ENCODE assay signal across 8 cellular contexts in the genomic region with DNA sequence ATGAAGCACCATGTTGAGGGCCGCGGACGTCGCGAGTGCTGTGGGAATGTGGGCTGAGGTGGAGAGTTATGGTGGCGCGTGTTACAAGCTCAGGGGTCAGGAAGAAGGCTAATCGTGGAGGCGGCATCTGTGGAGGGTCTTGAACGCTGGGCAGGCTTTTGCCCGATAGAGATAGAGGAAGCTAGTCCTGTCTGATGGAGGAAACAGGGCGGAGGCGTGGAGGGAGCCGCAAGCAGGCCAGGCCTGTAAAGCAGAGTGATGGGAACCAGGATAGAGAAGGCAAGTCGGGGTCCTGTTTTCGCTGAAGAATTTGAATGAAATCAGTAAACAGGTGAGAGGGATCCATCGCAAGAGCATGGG.
A peak's percentile ranks its signal among the peaks of the same experiment; 100 is the strongest.
DNase-seq lines count a peak whose midpoint lies in the region; ATAC-seq lines count a peak whose summit lies in the region.
"Not testable (repeated sequence)": the region's sequence is repeated elsewhere in the genome, so short reads cannot be mapped to it uniquely, and the experiment has no call there.

No MANE protein-coding gene starts in this region.

- H3K27me3 ChIP-seq in ACC112 (ENCODE audit: insufficient read depth, low read length); H7 (ENCODE audit: control insufficient read depth, insufficient read depth, low read length); iPS-15b (ENCODE audit: control insufficient read depth, insufficient read depth, low read length): not testable (repeated sequence)

- H3K9me3 ChIP-seq in iPS-15b (ENCODE audit: control insufficient read depth, insufficient read depth, low read length) = not testable (repeated sequence)

- H3K4me3 ChIP-seq in ACC112 (ENCODE audit: low read depth, low read length) (peak overlapping the region; percentile 89), H7 (ENCODE audit: insufficient read depth, low read depth, low read length) (peak overlapping the region; percentile 51; the same call in 1 of the 2 replicates), iPS-15b (ENCODE audit: low read depth, low read length) (peak overlapping the region; percentile 52)

- H3K27me3 Mint-ChIP-seq in T-helper 1 cell treated with Interleukin-12 subunit alpha and Interleukin-12 subunit beta and Interleukin-4 antibody, amounts not matched to agents 30 μg/mL and 1 μg/mL, for 36 hours (ENCODE audit: low read depth); activated naive CD8-positive, alpha-beta T cell treated with anti-CD3 and anti-CD28 coated beads for 36 hours; effector memory CD8-positive, alpha-beta T cell; naive thymus-derived CD8-positive, alpha-beta T cell; stimulated activated naive B cell treated with anti-CD40 and anti-IgM and Interleukin-4, amounts not matched to agents 10 μg/mL and 1 μg/mL and 100 μg/mL, for 72 hours: not testable (repeated sequence)

- H3K4me1 Mint-ChIP-seq in T-helper 1 cell treated with Interleukin-12 subunit alpha and Interleukin-12 subunit beta and Interleukin-4 antibody, amounts not matched to agents 30 μg/mL and 1 μg/mL, for 36 hours (ENCODE audit: low read depth) = peaks cover 19% of the 10 kb centered on the region
- peaks cover 18% of the 10 kb centered on the region for H3K4me1 Mint-ChIP-seq in activated naive CD8-positive, alpha-beta T cell treated with anti-CD3 and anti-CD28 coated beads for 36 hours
- H3K4me1 Mint-ChIP-seq in effector memory CD8-positive, alpha-beta T cell (ENCODE audit: low read depth in 2 of 2) = peaks cover 13 to 16% of the 10 kb centered on the region in 2 donors
- peaks cover 18 to 35% (median 22%) of the 10 kb centered on the region in 4 donors for H3K4me1 Mint-ChIP-seq in naive thymus-derived CD8-positive, alpha-beta T cell
- peaks cover 13 to 23% of the 10 kb centered on the region in 2 donors for H3K4me1 Mint-ChIP-seq in stimulated activated naive B cell treated with anti-CD40 and anti-IgM and Interleukin-4, amounts not matched to agents 10 μg/mL and 1 μg/mL and 100 μg/mL, for 72 hours

- peak overlapping the region; percentile 71 for H3K27ac Mint-ChIP-seq in T-helper 1 cell treated with Interleukin-12 subunit alpha and Interleukin-12 subunit beta and Interleukin-4 antibody, amounts not matched to agents 30 μg/mL and 1 μg/mL, for 36 hours
- H3K27ac Mint-ChIP-seq in activated naive CD8-positive, alpha-beta T cell treated with anti-CD3 and anti-CD28 coated beads for 36 hours = peak overlapping the region; percentile 86
- H3K27ac Mint-ChIP-seq in effector memory CD8-positive, alpha-beta T cell = peak overlapping the region; percentile 68 to 89
- H3K27ac Mint-ChIP-seq in naive thymus-derived CD8-positive, alpha-beta T cell = peak overlapping the region; percentile 82 to 97 (median 92)
- peak overlapping the region; percentile 85 for H3K27ac Mint-ChIP-seq in stimulated activated naive B cell treated with anti-CD40 and anti-IgM and Interleukin-4, amounts not matched to agents 10 μg/mL and 1 μg/mL and 100 μg/mL, for 72 hours

- peak overlapping the region; percentile 96 for H2AFZ ChIP-seq in ACC112 (ENCODE audit: low read length, unreplicated experiment)

- H3K4me3 Mint-ChIP-seq in T-helper 1 cell treated with Interleukin-12 subunit alpha and Interleukin-12 subunit beta and Interleukin-4 antibody, amounts not matched to agents 30 μg/mL and 1 μg/mL, for 36 hours = peak overlapping the region; percentile 98
- peak overlapping the region; percentile 97 for H3K4me3 Mint-ChIP-seq in activated naive CD8-positive, alpha-beta T cell treated with anti-CD3 and anti-CD28 coated beads for 36 hours
- H3K4me3 Mint-ChIP-seq in effector memory CD8-positive, alpha-beta T cell = peak overlapping the region; percentile 87 to 98
- peak overlapping the region; percentile 54 to 99 (median 96) for H3K4me3 Mint-ChIP-seq in naive thymus-derived CD8-positive, alpha-beta T cell
- peak overlapping the region; percentile 93 to 99 for H3K4me3 Mint-ChIP-seq in stimulated activated naive B cell treated with anti-CD40 and anti-IgM and Interleukin-4, amounts not matched to agents 10 μg/mL and 1 μg/mL and 100 μg/mL, for 72 hours

- H3K9me3 Mint-ChIP-seq in T-helper 1 cell treated with Interleukin-12 subunit alpha and Interleukin-12 subunit beta and Interleukin-4 antibody, amounts not matched to agents 30 μg/mL and 1 μg/mL, for 36 hours; activated naive CD8-positive, alpha-beta T cell treated with anti-CD3 and anti-CD28 coated beads for 36 hours; effector memory CD8-positive, alpha-beta T cell: not testable (repeated sequence)
- H3K9me3 Mint-ChIP-seq in naive thymus-derived CD8-positive, alpha-beta T cell = peaks cover 3 to 28% (median 13%) of the 10 kb centered on the region in 9 donors
- peaks cover 9 to 11% of the 10 kb centered on the region in 2 donors for H3K9me3 Mint-ChIP-seq in stimulated activated naive B cell treated with anti-CD40 and anti-IgM and Interleukin-4, amounts not matched to agents 10 μg/mL and 1 μg/mL and 100 μg/mL, for 72 hours

- not testable (repeated sequence) for H3K4me1 ChIP-seq in ACC112 (ENCODE audit: control insufficient read depth, insufficient read depth, low read length, unreplicated experiment); iPS-15b (ENCODE audit: control insufficient read depth, insufficient read depth, low read length)

- POLR2A ChIA-PET in naive thymus-derived CD8-positive, alpha-beta T cell (lab: Charles Lee) = not testable (repeated sequence)

- peaks cover 13% of the 10 kb centered on the region for H3K79me2 ChIP-seq in ACC112 (ENCODE audit: control insufficient read depth, insufficient read depth, low read length, unreplicated experiment)

- DNase-seq in H7; activated naive CD8-positive, alpha-beta T cell treated with anti-CD3 and anti-CD28 coated beads for 36 hours; effector memory CD8-positive, alpha-beta T cell; naive thymus-derived CD8-positive, alpha-beta T cell; stimulated activated naive B cell treated with anti-CD40 and anti-IgM and Interleukin-4, amounts not matched to agents 10 μg/mL and 1 μg/mL and 100 μg/mL, for 72 hours: not testable (repeated sequence)

- peak overlapping the region; percentile 7; the same call in 1 of the 2 replicates for H3K27ac ChIP-seq in ACC112 (ENCODE audit: low read depth, low read length)

- ATAC-seq in effector memory CD8-positive, alpha-beta T cell (replicated peaks); naive thymus-derived CD8-positive, alpha-beta T cell; stimulated activated naive B cell treated with anti-CD40 and anti-IgM and Interleukin-4, amounts not matched to agents 10 μg/mL and 1 μg/mL and 100 μg/mL, for 72 hours (replicated peaks): not testable (repeated sequence)

- H3K36me3 Mint-ChIP-seq in T-helper 1 cell treated with Interleukin-12 subunit alpha and Interleukin-12 subunit beta and Interleukin-4 antibody, amounts not matched to agents 30 μg/mL and 1 μg/mL, for 36 hours (ENCODE audit: low read depth); naive thymus-derived CD8-positive, alpha-beta T cell; stimulated activated naive B cell treated with anti-CD40 and anti-IgM and Interleukin-4, amounts not matched to agents 10 μg/mL and 1 μg/mL and 100 μg/mL, for 72 hours: not testable (repeated sequence)
- H3K36me3 Mint-ChIP-seq in activated naive CD8-positive, alpha-beta T cell treated with anti-CD3 and anti-CD28 coated beads for 36 hours = peaks cover 12% of the 10 kb centered on the region
- H3K36me3 Mint-ChIP-seq in effector memory CD8-positive, alpha-beta T cell (ENCODE audit: insufficient read depth) = peaks cover 27% of the 10 kb centered on the region

- H3K36me3 ChIP-seq in ACC112 (ENCODE audit: insufficient read depth, low read length); H7 (replicated peaks; ENCODE audit: control insufficient read depth, insufficient read depth, low read length); iPS-15b (ENCODE audit: control insufficient read depth, insufficient read depth, low read length): not testable (repeated sequence)

- H3K9ac ChIP-seq in iPS-15b (ENCODE audit: low read depth, low read length) = not testable (repeated sequence)
